Comparison of ENCODE assay signal across 23 cellular contexts in the genomic region with DNA sequence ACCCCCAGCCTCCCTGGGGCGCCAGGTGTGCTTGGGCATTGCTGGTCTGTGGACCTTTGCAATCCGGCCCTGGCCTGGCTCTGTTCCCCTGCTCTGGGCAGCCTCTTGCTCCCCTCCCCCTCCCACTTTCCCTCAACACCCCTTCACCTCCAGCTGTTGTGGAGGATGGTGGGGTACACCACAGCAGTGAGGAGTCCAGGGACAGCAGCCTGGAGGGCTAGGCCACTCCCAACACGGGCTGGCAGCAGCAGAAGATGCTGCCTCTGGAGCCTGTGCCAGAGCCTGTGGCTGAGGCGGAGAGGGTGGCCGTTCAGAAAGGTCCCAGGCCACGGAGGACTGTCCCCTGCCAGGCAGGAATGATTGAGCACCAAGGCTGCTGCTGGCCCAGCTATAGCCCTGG. TPM values are rescaled to one million over a fixed set of nuclear protein-coding genes. Genes with fewer than 3 reads are reported as not detected.
DNase-seq lines count a peak whose midpoint lies in the region; ATAC-seq and TF ChIP-seq lines count a peak whose summit lies in the region.
"Had no signal": no experiment of that assay in that cellular context is flagged by ENCODE, and none has a peak within 500 bp of the region (broad histone marks: within the 10 kb centered on the region; RNA-seq: fewer than 3 reads in every experiment).

No MANE protein-coding gene starts in this region.

- H3K4me1 ChIP-seq in osteoblast (ENCODE audit: insufficient read depth, low read length) (peaks cover 4% of the 10 kb centered on the region), upper lobe of right lung (no peaks in the 10 kb centered on the region)
- H3K4me1 ChIP-seq: BE2C, HAP-1 had no signal

- H3K4me3 ChIP-seq in H7 (ENCODE audit: insufficient read depth, low read depth, low read length) (no peak overlapping the region), osteoblast (ENCODE audit: insufficient read depth, low read length) (no peak overlapping the region), upper lobe of right lung (no peak overlapping the region)
- H3K4me3 ChIP-seq: A549; BLaER1 treated with 17β-estradiol and CSF1 and Interleukin-3, amounts not matched to agents 10 nM and 100 nM; GM12878; GM23338; HAP-1 had no signal

- H3K27ac ChIP-seq in osteoblast (ENCODE audit: low read depth, low read length) = no peak overlapping the region
- no peak overlapping the region for H3K27ac ChIP-seq in upper lobe of right lung
- H3K27ac ChIP-seq: A549; BLaER1 treated with 17β-estradiol and CSF1 and Interleukin-3, amounts not matched to agents 10 nM and 100 nM had no signal

- H3K36me3 Mint-ChIP-seq in WTC11 = no peaks in the 10 kb centered on the region
- H3K36me3 Mint-ChIP-seq: CD8-positive, alpha-beta memory T cell had no signal

- peaks cover 4% of the 10 kb centered on the region; the same call in 1 of the 2 replicates for H3K27me3 Mint-ChIP-seq in WTC11 (ENCODE audit: low read depth)
- H3K27me3 Mint-ChIP-seq: CD4-positive, alpha-beta T cell; CD8-positive, alpha-beta memory T cell had no signal

- no peaks in the 10 kb centered on the region for H3K27me3 ChIP-seq in H7 (ENCODE audit: control insufficient read depth, insufficient read depth, low read length)
- H3K27me3 ChIP-seq in osteoblast (ENCODE audit: insufficient read depth, low read length) = no peaks in the 10 kb centered on the region
- H3K27me3 ChIP-seq in upper lobe of right lung = no peaks in the 10 kb centered on the region
- H3K27me3 ChIP-seq: BE2C; BLaER1 treated with 17β-estradiol and CSF1 and Interleukin-3, amounts not matched to agents 10 nM and 100 nM had no signal

- TF ChIP-seq CTCF in WTC11 (IDR thresholded peaks at IDR 0.05) (no peak), osteoblast (IDR thresholded peaks at IDR 0.05; ENCODE audit: extremely low read depth, low read depth, low read length) (no peak), upper lobe of right lung (IDR thresholded peaks at IDR 0.05) (no peak)

- intact Hi-C loops in upper lobe of right lung (cut with DNase I) = no loop called here

- H2AFZ ChIP-seq in osteoblast (ENCODE audit: low read length) = no peak overlapping the region
- H2AFZ ChIP-seq: GM23338 had no signal

- H3K79me2 ChIP-seq in osteoblast (ENCODE audit: insufficient read depth, low read length) = no peaks in the 10 kb centered on the region

- CTCF ChIA-PET in WTC11 (lab: Charles Lee) = interaction anchor here (0.9 kb wide), 1 partner anchor 40 kb away, joined by 3 read pairs; no protein-coding TSS in a partner anchor

- H3K9me3 ChIP-seq in osteoblast (ENCODE audit: low read depth, low read length) = no peaks in the 10 kb centered on the region
- no peaks in the 10 kb centered on the region for H3K9me3 ChIP-seq in upper lobe of right lung
- H3K9me3 ChIP-seq: A549; BE2C; BLaER1 treated with 17β-estradiol and CSF1 and Interleukin-3, amounts not matched to agents 10 nM and 100 nM; HAP-1 had no signal

- DNase-seq in H7 (peak; percentile 43), WTC11 (ENCODE audit: low spot score) (peak; percentile 7), osteoblast (ENCODE audit: insufficient read length, low spot score, missing footprints) (peak; percentile 52), upper lobe of right lung (peak; percentile 44), NCI-H2081 treated with DMSO at 0.1 percent for 48 hours (lab: John Stamatoyannopoulos, UW) (no peak), cerebellum (ENCODE audit: low spot score) (no peak), mucosa of gallbladder (ENCODE audit: low spot score) (no peak)
- DNase-seq: 8988T; ACHN; AML-193; BE2C; CD4-positive, alpha-beta T cell; CD8-positive, alpha-beta memory T cell; DMS 273 treated with DMSO at 0.1 percent for 48 hours; DMS79; EL; GDM1 had no signal

- no peak overlapping the region for H3K27ac Mint-ChIP-seq in WTC11
- H3K27ac Mint-ChIP-seq: CD14-positive monocyte; CD4-positive, alpha-beta T cell; CD8-positive, alpha-beta memory T cell; GM23338 had no signal

- no peak for ATAC-seq in WTC11
- no peak for ATAC-seq in upper lobe of right lung
- ATAC-seq: A549, GM12878, GM23338 had no signal

- H3K36me3 ChIP-seq in H7 (replicated peaks; ENCODE audit: control insufficient read depth, insufficient read depth, low read length) = no peaks in the 10 kb centered on the region
- no peaks in the 10 kb centered on the region for H3K36me3 ChIP-seq in osteoblast (ENCODE audit: insufficient read depth, low read length)
- no peaks in the 10 kb centered on the region for H3K36me3 ChIP-seq in upper lobe of right lung
- H3K36me3 ChIP-seq: BE2C, HAP-1 had no signal

- H4K20me1 ChIP-seq in osteoblast (ENCODE audit: insufficient read depth, low read length) = no peaks in the 10 kb centered on the region

- POLR2A ChIA-PET in WTC11 (lab: Charles Lee) = interaction anchor here (0.7 kb wide), 1 partner anchor 474 kb away, joined by 4 read pairs; no protein-coding TSS in a partner anchor

- H3K4me2 ChIP-seq in osteoblast (ENCODE audit: insufficient read depth, low read length) = no peak overlapping the region
- H3K4me2 ChIP-seq: A549; BLaER1 treated with 17β-estradiol and CSF1 and Interleukin-3, amounts not matched to agents 10 nM and 100 nM; GM23338 had no signal

- H3K9me3 Mint-ChIP-seq in WTC11 = peaks cover 11% of the 10 kb centered on the region
- H3K9me3 Mint-ChIP-seq: CD14-positive monocyte; CD4-positive, alpha-beta T cell; CD8-positive, alpha-beta memory T cell had no signal

- H3K4me1 Mint-ChIP-seq in WTC11 = no peaks in the 10 kb centered on the region

- H3K4me3 Mint-ChIP-seq in WTC11 = no peak overlapping the region
- H3K4me3 Mint-ChIP-seq: CD14-positive monocyte; CD4-positive, alpha-beta T cell; CD8-positive, alpha-beta memory T cell; GM23338 had no signal

TF ChIP-seq in WTC11, 78 proteins besides CTCF, POLR2A, EP300 and RAD21 (continues in another document):
- no peak for TF ChIP-seq ZSCAN18 (CRISPR knock-in tag; IDR thresholded peaks at IDR 0.05)
- TF ChIP-seq, protein P1, sequence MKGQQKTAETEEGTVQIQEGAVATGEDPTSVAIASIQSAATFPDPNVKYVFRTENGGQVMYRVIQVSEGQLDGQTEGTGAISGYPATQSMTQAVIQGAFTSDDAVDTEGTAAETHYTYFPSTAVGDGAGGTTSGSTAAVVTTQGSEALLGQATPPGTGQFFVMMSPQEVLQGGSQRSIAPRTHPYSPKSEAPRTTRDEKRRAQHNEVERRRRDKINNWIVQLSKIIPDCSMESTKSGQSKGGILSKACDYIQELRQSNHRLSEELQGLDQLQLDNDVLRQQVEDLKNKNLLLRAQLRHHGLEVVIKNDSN (CRISPR knock-in tag; IDR thresholded peaks at IDR 0.05) = no peak
- TF ChIP-seq, protein P2, sequence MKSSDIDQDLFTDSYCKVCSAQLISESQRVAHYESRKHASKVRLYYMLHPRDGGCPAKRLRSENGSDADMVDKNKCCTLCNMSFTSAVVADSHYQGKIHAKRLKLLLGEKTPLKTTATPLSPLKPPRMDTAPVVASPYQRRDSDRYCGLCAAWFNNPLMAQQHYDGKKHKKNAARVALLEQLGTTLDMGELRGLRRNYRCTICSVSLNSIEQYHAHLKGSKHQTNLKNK (CRISPR knock-in tag; IDR thresholded peaks at IDR 0.05) = no peak
- TF ChIP-seq, protein P3, sequence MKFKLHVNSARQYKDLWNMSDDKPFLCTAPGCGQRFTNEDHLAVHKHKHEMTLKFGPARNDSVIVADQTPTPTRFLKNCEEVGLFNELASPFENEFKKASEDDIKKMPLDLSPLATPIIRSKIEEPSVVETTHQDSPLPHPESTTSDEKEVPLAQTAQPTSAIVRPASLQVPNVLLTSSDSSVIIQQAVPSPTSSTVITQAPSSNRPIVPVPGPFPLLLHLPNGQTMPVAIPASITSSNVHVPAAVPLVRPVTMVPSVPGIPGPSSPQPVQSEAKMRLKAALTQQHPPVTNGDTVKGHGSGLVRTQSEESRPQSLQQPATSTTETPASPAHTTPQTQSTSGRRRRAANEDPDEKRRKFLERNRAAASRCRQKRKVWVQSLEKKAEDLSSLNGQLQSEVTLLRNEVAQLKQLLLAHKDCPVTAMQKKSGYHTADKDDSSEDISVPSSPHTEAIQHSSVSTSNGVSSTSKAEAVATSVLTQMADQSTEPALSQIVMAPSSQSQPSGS (CRISPR knock-in tag; IDR thresholded peaks at IDR 0.05; ENCODE audit: borderline replicate concordance, low read depth) = no peak

RNA-seq across cellular contexts. Expression of gene ZBTB42, which starts 7.6 kb away (rescaled TPM):
- total RNA-seq in H7 (2014; rRNA removed; shearing (Covaris generic)) = 9.1 and 9.5 TPM in 2 replicates
- total RNA-seq in WTC11 (2021) (5.4 to 6.4 TPM (median 5.5 TPM) in 3 replicates), osteoblast (2.9 TPM in 2 replicates), upper lobe of right lung (12.3 TPM), cerebellum (0.73 TPM), mucosa of gallbladder (10.3 TPM)

RNA-seq across cellular contexts. Expression of gene AKT1, which starts 12.9 kb away (rescaled TPM):
- 152 and 165 TPM in 2 replicates for total RNA-seq in H7 (2014; rRNA removed; shearing (Covaris generic))
- 105 to 121 TPM (median 106 TPM) in 3 replicates for total RNA-seq in WTC11 (2021)
- 156 and 188 TPM in 2 replicates for total RNA-seq in osteoblast
- 174 TPM for total RNA-seq in upper lobe of right lung
- total RNA-seq in cerebellum = 70.9 TPM
- 166 TPM for total RNA-seq in mucosa of gallbladder

RNA-seq across cellular contexts. Expression of gene SIVA1, which starts 55.5 kb away (rescaled TPM):
- total RNA-seq in H7 (2014; rRNA removed; shearing (Covaris generic)) = 206 and 249 TPM in 2 replicates
- 113 to 128 TPM (median 124 TPM) in 3 replicates for total RNA-seq in WTC11 (2021)
- total RNA-seq in osteoblast = 57.2 and 62.2 TPM in 2 replicates
- total RNA-seq in upper lobe of right lung = 66.1 TPM
- total RNA-seq in cerebellum = 16.9 TPM
- total RNA-seq in mucosa of gallbladder = 80.6 TPM

RNA-seq across cellular contexts. Expression of gene CEP170B, which starts 56.6 kb away (rescaled TPM):
- total RNA-seq in H7 (2014; rRNA removed; shearing (Covaris generic)) = 20.8 and 21.4 TPM in 2 replicates
- total RNA-seq in WTC11 (2021) (33.6 to 47.0 TPM (median 33.8 TPM) in 3 replicates), osteoblast (17.1 and 21.0 TPM in 2 replicates), upper lobe of right lung (30.3 TPM), cerebellum (13.3 TPM), mucosa of gallbladder (95.6 TPM)

Comparison
In these comparisons a context has a peak if more than half of its experiments do, and no peak if none do; other contexts are left out.
1. DNase-seq: peak in H7 (single experiment), WTC11 (single experiment), osteoblast (single experiment) and upper lobe of right lung (single experiment); none in NCI-H2081 treated with DMSO at 0.1 percent for 48 hours (single experiment), cerebellum (single experiment) and mucosa of gallbladder (single experiment).